ENCODE assay signal across 8 cellular contexts in genomic region chr9:132240860-132241482, GRCh38.
DNase-seq lines count a peak whose midpoint lies in the region; ATAC-seq and TF ChIP-seq lines count a peak whose summit lies in the region.

No MANE protein-coding gene starts in this region.

- POLR2A ChIA-PET in activated CD4-positive, alpha-beta T cell treated with anti-CD3 and anti-CD28 coated beads for 36 hours (lab: Charles Lee): interaction anchor here (0.9 kb wide), 1 partner anchor 110 kb away, joined by 3 read pairs; no protein-coding TSS in a partner anchor

- peak overlapping the region; percentile 91 for H3K27ac Mint-ChIP-seq in activated CD4-positive, alpha-beta T cell treated with anti-CD3 and anti-CD28 coated beads for 36 hours
- H3K27ac Mint-ChIP-seq in chondrocyte (ENCODE audit: unreplicated experiment): peak overlapping the region; percentile 8

- no peaks in the 10 kb centered on the region for H3K9me3 Mint-ChIP-seq in activated CD4-positive, alpha-beta T cell treated with anti-CD3 and anti-CD28 coated beads for 36 hours (ENCODE audit: low read depth)
- H3K9me3 Mint-ChIP-seq in chondrocyte (ENCODE audit: low read depth): no peaks in the 10 kb centered on the region

- no peak for TF ChIP-seq CTCF in chondrocyte (IDR thresholded peaks at IDR 0.05)

- no peaks in the 10 kb centered on the region for H3K36me3 Mint-ChIP-seq in activated CD4-positive, alpha-beta T cell treated with anti-CD3 and anti-CD28 coated beads for 36 hours (ENCODE audit: low read depth)
- no peaks in the 10 kb centered on the region for H3K36me3 Mint-ChIP-seq in chondrocyte (ENCODE audit: low read depth)

- H3K4me3 Mint-ChIP-seq in activated CD4-positive, alpha-beta T cell treated with anti-CD3 and anti-CD28 coated beads for 36 hours: peak overlapping the region; percentile 87
- H3K4me3 Mint-ChIP-seq in chondrocyte (ENCODE audit: unreplicated experiment): peak overlapping the region; percentile 77

- ATAC-seq in GM19043 (IDR thresholded peaks at IDR 0.05; ENCODE audit: low read depth, unreplicated experiment) (peak; percentile 77), HG03354 (IDR thresholded peaks at IDR 0.05; ENCODE audit: poor library complexity, severe bottlenecking, unreplicated experiment) (peak; percentile 78)
- peak; percentile 95 for ATAC-seq in activated CD4-positive, alpha-beta T cell treated with anti-CD3 and anti-CD28 coated beads for 36 hours

- peaks cover 2% of the 10 kb centered on the region for H3K27me3 Mint-ChIP-seq in activated CD4-positive, alpha-beta T cell treated with anti-CD3 and anti-CD28 coated beads for 36 hours
- peaks cover 14% of the 10 kb centered on the region for H3K27me3 Mint-ChIP-seq in chondrocyte (ENCODE audit: low read depth)

- intact Hi-C loops in activated CD4-positive, alpha-beta T cell treated with anti-CD3 and anti-CD28 coated beads for 36 hours (cut with DNase I, micrococcal nuclease): loop anchor here (1.0 to 10.0 kb wide), 11 partner anchors 18 to 1826 kb away; partner anchors contain the start of genes MED27 (in 2 of the 2), BRD3 (in 1 of the 2), GTF3C4 (in 1 of the 2) and POMT1 (in 1 of the 2)

- CTCF ChIA-PET in activated CD4-positive, alpha-beta T cell treated with anti-CD3 and anti-CD28 coated beads for 36 hours (lab: Charles Lee): interaction anchor here (0.5 to 1.6 kb wide), 13 partner anchors 12 to 522 kb away, joined by 3 to 9 read pairs (median 4); no protein-coding TSS in a partner anchor

- DNase-seq in AG08395 (ENCODE audit: low spot score) (peak; percentile 93), NCI-H524 (lab: John Stamatoyannopoulos, UW) (peak; percentile 75 to 81), chondrocyte (ENCODE audit: low spot score) (no peak), kidney glomerular epithelial cell (lab: John Stamatoyannopoulos, UW) (peak; percentile 62)
- DNase-seq in activated CD4-positive, alpha-beta T cell treated with anti-CD3 and anti-CD28 coated beads for 36 hours: peak; percentile 100
- peak; percentile 98 to 99 for DNase-seq in stimulated activated CD4-positive, alpha-beta T cell treated with anti-CD3 and anti-CD28 coated beads, Interleukin-15, amount 100 ng/mL, for 1 hour (ENCODE audit: low read depth in 1 of 2, low spot score in 1 of 2)

- peaks cover 10% of the 10 kb centered on the region for H3K4me1 Mint-ChIP-seq in activated CD4-positive, alpha-beta T cell treated with anti-CD3 and anti-CD28 coated beads for 36 hours
- peaks cover 21% of the 10 kb centered on the region for H3K4me1 Mint-ChIP-seq in chondrocyte (ENCODE audit: low read depth)
